Comparison of ENCODE assay signal across 19 cellular contexts in the genomic region with DNA sequence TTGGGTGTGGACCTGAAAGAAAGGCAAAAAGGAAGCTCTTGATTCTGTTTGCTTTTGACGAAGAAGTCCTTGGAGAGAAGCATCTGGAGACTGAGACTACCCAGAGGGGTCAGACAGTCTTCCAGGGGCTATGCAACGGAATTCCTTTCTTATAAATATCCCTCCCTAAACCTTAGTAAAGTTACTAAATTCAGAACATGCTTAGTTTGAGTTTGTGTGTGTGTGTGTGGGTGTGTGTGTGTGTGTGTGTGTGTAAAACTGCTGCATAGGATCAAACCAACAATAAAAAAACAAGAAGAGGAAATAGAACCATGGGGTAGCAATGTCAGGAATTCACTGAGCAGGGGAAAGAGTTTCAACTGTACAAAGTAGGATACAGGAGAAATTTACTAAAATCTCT. TPM values are rescaled to one million over a fixed set of nuclear protein-coding genes. Genes with fewer than 3 reads are reported as not detected.
DNase-seq lines count a peak whose midpoint lies in the region; ATAC-seq, FAIRE-seq and TF ChIP-seq lines count a peak whose summit lies in the region.
"Had no signal": no experiment of that assay in that cellular context is flagged by ENCODE, and none has a peak within 500 bp of the region (broad histone marks: within the 10 kb centered on the region; RNA-seq: fewer than 3 reads in every experiment).

No MANE protein-coding gene starts in this region.

- no peaks in the 10 kb centered on the region for H4K20me1 ChIP-seq in GM12878 (ENCODE audit: control insufficient read depth, insufficient read depth)
- no peaks in the 10 kb centered on the region for H4K20me1 ChIP-seq in mammary epithelial cell (ENCODE audit: insufficient read depth, low read length)

- no peak for ATAC-seq in GM12878
- ATAC-seq: activated CD8-positive, alpha-beta memory T cell treated with anti-CD3 and anti-CD28 coated beads, Interleukin-2, amount 10 ng/mL, durations not matched to agents 7 days and 5 days had no signal

- H3K4me3 ChIP-seq in GM12878 (no peak overlapping the region), fibroblast of the aortic adventitia (ENCODE audit: low read depth, low read length) (no peak overlapping the region), ovary (no peak overlapping the region), mammary epithelial cell (replicated peaks in 1 of 3; ENCODE audit: insufficient read depth in 1 of 3, low read depth in 2 of 3, low read length in 3 of 3) (no peak overlapping the region)
- H3K4me3 ChIP-seq: coronary artery, heart left ventricle, SJSA1, spleen had no signal

- RAD21 ChIA-PET in GM12878 (lab: Charles Lee; ENCODE audit: unreplicated experiment): no interaction called here

- BruUV-seq in GM12878 (replicated peaks; lab: Mats Ljungman, UMichigan) (no TSS peak), mammary epithelial cell (replicated peaks; lab: Mats Ljungman, UMichigan) (no TSS peak)

- H3K9ac ChIP-seq in GM12878 (ENCODE audit: control insufficient read depth, insufficient read depth, low read length) (no peak overlapping the region), mammary epithelial cell (ENCODE audit: insufficient read depth, low read length) (no peak overlapping the region)
- H3K9ac ChIP-seq: KMS-11 had no signal

- CTCF ChIA-PET in GM12878 (lab: Yijun Ruan, JAX): interaction anchor here (1.2 to 3.7 kb wide), 2 partner anchors 171 to 179 kb away, joined by 3 to 14 read pairs; no protein-coding TSS in a partner anchor
- CTCF ChIA-PET in mammary epithelial cell (lab: Charles Lee; ENCODE audit: low non-redundant PET): no interaction called here

- intact Hi-C loops in GM12878 (cut with micrococcal nuclease; ENCODE audit: unreplicated experiment) (no loop called here), ovary (cut with DNase I) (no loop called here), mammary epithelial cell (cut with micrococcal nuclease) (no loop called here)

- no peaks in the 10 kb centered on the region for H3K4me1 ChIP-seq in GM12878 (ENCODE audit: control insufficient read depth, insufficient read depth, low read length)
- peaks cover under 1% of the 10 kb centered on the region for H3K4me1 ChIP-seq in ovary (ENCODE audit: insufficient read depth)
- H3K4me1 ChIP-seq in mammary epithelial cell (ENCODE audit: insufficient read depth, low read length): peaks cover under 1% of the 10 kb centered on the region
- H3K4me1 ChIP-seq: spleen had no signal

- H2AFZ ChIP-seq in GM12878 (ENCODE audit: control insufficient read depth, low read depth, low read length) (no peak overlapping the region), mammary epithelial cell (ENCODE audit: low read depth, low read length) (no peak overlapping the region)

- H3K36me3 ChIP-seq in GM12878 (ENCODE audit: control insufficient read depth in 2 of 2, insufficient read depth in 2 of 2, low read length in 1 of 2): no peaks in the 10 kb centered on the region
- H3K36me3 ChIP-seq in ovary: no peaks in the 10 kb centered on the region
- H3K36me3 ChIP-seq in mammary epithelial cell (ENCODE audit: insufficient read depth, low read length): no peaks in the 10 kb centered on the region
- H3K36me3 ChIP-seq: heart left ventricle, SJSA1, spleen had no signal

- 31% methylated on average over 2 of the region's 2 CpGs for WGBS in GM12878 (ENCODE audit: insufficient coverage, insufficient replicate concordance, low lambda C conversion rate, missing lambda C conversion rate)
- 4 to 15% (median 5%) methylated on average over 2 of the region's 2 CpGs for WGBS in ovary, 3 donors
- WGBS in mammary epithelial cell (ENCODE audit: low coverage, missing lambda C conversion rate): 96% methylated on average over 2 of the region's 2 CpGs

- H3K4me2 ChIP-seq in GM12878 (ENCODE audit: control insufficient read depth, insufficient read depth) (no peak overlapping the region), mammary epithelial cell (ENCODE audit: insufficient read depth, low read depth, low read length) (no peak overlapping the region)
- H3K4me2 ChIP-seq: KMS-11 had no signal

- TF ChIP-seq EP300 in GM12878 (IDR thresholded peaks at IDR 0.05; ENCODE audit: borderline replicate concordance in 1 of 2, control insufficient read depth in 1 of 2, low read depth in 2 of 2, low read length in 2 of 2): no peak
- TF ChIP-seq EP300 in ovary (IDR thresholded peaks at IDR 0.05): no peak

- TF ChIP-seq RAD21 in GM12878 (IDR thresholded peaks at IDR 0.05; ENCODE audit: insufficient read depth, low read depth, low read length): no peak

- peak; percentile 43 for FAIRE-seq in H54 (lab: Jason Lieb, UNC)
- peak; percentile 59 for FAIRE-seq in GM12878 (lab: Jason Lieb, UNC)

- no peak for TF ChIP-seq POLR2A in H54 (IDR thresholded peaks at IDR 0.05; ENCODE audit: low read depth, low read length)
- TF ChIP-seq POLR2A in GM12878 (IDR thresholded peaks at IDR 0.05; ENCODE audit: low read depth, low read length): no peak
- no peak for TF ChIP-seq POLR2A in ovary (IDR thresholded peaks at IDR 0.05)

- SMC1A ChIA-PET in GM12878 (lab: Charles Lee; ENCODE audit: uncharacterized antibody, unreplicated experiment): no interaction called here

- H3K79me2 ChIP-seq in GM12878 (ENCODE audit: control insufficient read depth, insufficient read depth, low read length): no peaks in the 10 kb centered on the region
- no peaks in the 10 kb centered on the region for H3K79me2 ChIP-seq in mammary epithelial cell (ENCODE audit: insufficient read depth, low read length)

- dilution Hi-C loops in mammary epithelial cell (cut with HindIII; ENCODE audit: low sequenced_read_pairs): no loop called here

- H3K27ac ChIP-seq in GM12878 (ENCODE audit: control insufficient read depth, insufficient read depth): no peak overlapping the region
- H3K27ac ChIP-seq in ovary: peak overlapping the region; percentile 28 to 46
- no peak overlapping the region for H3K27ac ChIP-seq in mammary epithelial cell (ENCODE audit: insufficient read depth, low read depth, low read length)
- H3K27ac ChIP-seq: HL-60, KMS-11, SJSA1, spleen had no signal

- H3K9me3 ChIP-seq in GM12878 (replicated peaks; ENCODE audit: control insufficient read depth, insufficient read depth, low read length) (no peaks in the 10 kb centered on the region), ovary (no peaks in the 10 kb centered on the region), mammary epithelial cell (replicated peaks; ENCODE audit: insufficient read depth, low read length) (no peaks in the 10 kb centered on the region)
- H3K9me3 ChIP-seq: heart left ventricle, SJSA1, spleen had no signal

- in situ Hi-C loops in GM12878 (cut with MboI): no loop called here
- in situ Hi-C loops in mammary epithelial cell (cut with MboI; ENCODE audit: low sequenced_read_pairs in 2 of 2): loop anchor here in 1 of 2 donors (25.0 kb wide), 1 partner anchor 166 kb away; no protein-coding TSS in a partner anchor

- POLR2A ChIA-PET in GM12878 (lab: Charles Lee): no interaction called here

- TF ChIP-seq CTCF in GM12878 (IDR thresholded peaks at IDR 0.05 in 2 of 3, conservative IDR thresholded peaks at IDR 0.05 in 1 of 3; ENCODE audit: control insufficient read depth in 2 of 3, extremely low read depth in 1 of 3, insufficient read depth in 1 of 3, low read depth in 3 of 3, low read length in 3 of 3) (no peak), fibroblast of the aortic adventitia (IDR thresholded peaks at IDR 0.05; ENCODE audit: insufficient read depth, low read length) (no peak), ovary (IDR thresholded peaks at IDR 0.05) (no peak), mammary epithelial cell (conservative IDR thresholded peaks at IDR 0.05 in 1 of 2, IDR thresholded peaks at IDR 0.05 in 1 of 2; ENCODE audit: extremely low read depth in 1 of 2, insufficient read depth in 1 of 2, low read depth in 1 of 2, low read length in 2 of 2) (no peak)

- H3K27me3 ChIP-seq in GM12878 (replicated peaks in 1 of 2; ENCODE audit: control insufficient read depth in 2 of 2, insufficient read depth in 2 of 2, low read length in 1 of 2) (no peaks in the 10 kb centered on the region), ovary (no peaks in the 10 kb centered on the region), mammary epithelial cell (ENCODE audit: insufficient read depth, low read length) (no peaks in the 10 kb centered on the region)
- H3K27me3 ChIP-seq: heart left ventricle, SJSA1, spleen had no signal

- DNase-seq in H54 (ENCODE audit: insufficient read length, low spot score): no peak
- no peak for DNase-seq in GM12878 (ENCODE audit: low read depth, low spot score)
- peak; percentile 64 for DNase-seq in fibroblast of the aortic adventitia (ENCODE audit: low read depth)
- DNase-seq in ovary: no peak
- DNase-seq in epidermal melanocyte (ENCODE audit: insufficient read length, low spot score): no peak
- DNase-seq in stimulated activated CD4-positive, alpha-beta T cell treated with anti-CD3 and anti-CD28 coated beads, Interleukin-4, amount 100 ng/mL, for 4 hours: no peak
- DNase-seq in mammary epithelial cell: no peak
- DNase-seq in NCI-H1105 treated with DMSO at 0.1 percent for 48 hours (lab: John Stamatoyannopoulos, UW): no peak
- DNase-seq: activated CD8-positive, alpha-beta memory T cell treated with anti-CD3 and anti-CD28 coated beads, Interleukin-2, amount 10 ng/mL, durations not matched to agents 7 days and 5 days; amygdala; heart left ventricle; islet precursor cell; NCI-H774; spleen; T-helper 9 cell had no signal

RNA-seq across cellular contexts. Expression of a gene that starts 36.7 kb away (rescaled TPM):
- 29.6 and 31.3 TPM in 2 replicates for total RNA-seq in GM12878 (2013; cell fraction: nucleolus; rRNA removed)
- total RNA-seq in GM12878 (2014; rRNA removed): 29.5 and 39.5 TPM in 2 replicates
- total RNA-seq in GM12878 (2014; rRNA removed; fragmentation: Illumina TruSeq; extraction: Trizol): 39.2 and 44.5 TPM in 2 replicates
- 23.5 and 25.0 TPM in 2 replicates for total RNA-seq in GM12878 (2021)
- polyA plus RNA-seq in GM12878 (2011; ENCODE audit: low read depth): 28.2 TPM
- polyA plus RNA-seq in GM12878 (2011; rRNA removed): 43.5 and 58.0 TPM in 2 replicates
- 14.7 and 17.5 TPM in 2 replicates for polyA plus RNA-seq in GM12878 (2011; cell fraction: cytosol; rRNA removed)
- 18.8 and 19.4 TPM in 2 replicates for polyA plus RNA-seq in GM12878 (2011; cell fraction: nucleus; rRNA removed)
- 30.8 and 33.4 TPM in 2 replicates for polyA plus RNA-seq in GM12878 (2012)
- 48.9 and 58.2 TPM in 2 replicates for polyA plus RNA-seq in GM12878 (2014; fragmentation: Illumina TruSeq; extraction: Trizol)
- 10 to 100 TPM; 84.9 to 94.6 TPM for polyA plus RNA-seq in GM12878 (2014; fragmentation: Nextera tagmentation; extraction: Ambion mirVana)
- polyA plus RNA-seq in GM12878 (2014; rRNA removed): 31.4 and 32.0 TPM in 2 replicates
- polyA plus RNA-seq in GM12878 (2016; fragmentation: Nextera tagmentation; extraction: Ambion mirVana): 10 to 100 TPM; 45.0 to 49.3 TPM
- polyA minus RNA-seq in GM12878 (2011; rRNA and poly(A)+ RNA removed): 13.7 and 20.7 TPM in 2 replicates
- polyA minus RNA-seq in GM12878 (2011; cell fraction: cytosol; rRNA and poly(A)+ RNA removed): 9.6 and 11.3 TPM in 2 replicates
- 9.9 and 15.5 TPM in 2 replicates for polyA minus RNA-seq in GM12878 (2011; cell fraction: nucleus; rRNA and poly(A)+ RNA removed)
- total RNA-seq in fibroblast of the aortic adventitia (ENCODE audit: low replicate concordance): 53.6 and 56.1 TPM in 2 replicates
- 10 to 100 TPM; 41.1 to 53.8 (median 47.0) TPM for total RNA-seq in ovary
- 10 to 100 TPM; 67.6 to 67.8 TPM for polyA plus RNA-seq in ovary
- total RNA-seq in mammary epithelial cell: 10 to 100 TPM; 26.7 to 30.7 TPM
- polyA plus RNA-seq in mammary epithelial cell: 18.9 TPM
- polyA minus RNA-seq in mammary epithelial cell: 9.6 TPM

RNA-seq across cellular contexts. Expression of a gene that starts 40.8 kb away (rescaled TPM):
- total RNA-seq in GM12878 (2013; cell fraction: nucleolus; rRNA removed): 7.8 TPM in 2 replicates
- total RNA-seq in GM12878 (2014; rRNA removed) (9.3 and 11.1 TPM in 2 replicates), GM12878 (2014; rRNA removed; fragmentation: Illumina TruSeq; extraction: Trizol) (19.6 and 21.0 TPM in 2 replicates), GM12878 (2021) (14.9 and 16.7 TPM in 2 replicates), fibroblast of the aortic adventitia (ENCODE audit: low replicate concordance) (5.1 and 21.1 TPM in 2 replicates), ovary (10 to 100 TPM; 18.9 to 35.5 (median 24.1) TPM), mammary epithelial cell (10 to 100 TPM; 14.2 to 21.3 TPM)
- polyA plus RNA-seq in GM12878 (2011; ENCODE audit: low read depth): 9.9 TPM
- polyA plus RNA-seq in GM12878 (2011; rRNA removed) (37.7 and 49.3 TPM in 2 replicates), GM12878 (2014; fragmentation: Illumina TruSeq; extraction: Trizol) (33.1 and 42.2 TPM in 2 replicates), GM12878 (2014; fragmentation: Nextera tagmentation; extraction: Ambion mirVana) (10 to 100 TPM; 16.4 to 22.9 TPM), GM12878 (2014; rRNA removed) (15.8 and 20.8 TPM in 2 replicates), GM12878 (2016; fragmentation: Nextera tagmentation; extraction: Ambion mirVana) (10 to 100 TPM; 21.1 to 26.0 TPM), ovary (10 to 100 TPM; 19.8 to 36.1 TPM), mammary epithelial cell (30.2 TPM)
- 27.9 and 36.3 TPM in 2 replicates for polyA plus RNA-seq in GM12878 (2011; cell fraction: cytosol; rRNA removed)
- 9.5 and 10.9 TPM in 2 replicates for polyA plus RNA-seq in GM12878 (2011; cell fraction: nucleus; rRNA removed)
- 20.5 and 22.1 TPM in 2 replicates for polyA plus RNA-seq in GM12878 (2012)
- 11.6 and 16.2 TPM in 2 replicates for polyA minus RNA-seq in GM12878 (2011; rRNA and poly(A)+ RNA removed)
- polyA minus RNA-seq in GM12878 (2011; cell fraction: cytosol; rRNA and poly(A)+ RNA removed): 5.2 and 5.5 TPM in 2 replicates
- polyA minus RNA-seq in GM12878 (2011; cell fraction: nucleus; rRNA and poly(A)+ RNA removed): 3.0 and 3.3 TPM in 2 replicates
- 7.8 TPM for polyA minus RNA-seq in mammary epithelial cell

Comparison
In these comparisons a context has a peak if more than half of its experiments do, and no peak if none do; other contexts are left out.
1. H3K27ac ChIP-seq: peak in ovary (2 of 2); none in GM12878 (single experiment) and mammary epithelial cell (single experiment).